24 cellular contexts compared by ENCODE assay signal in the genomic region with DNA sequence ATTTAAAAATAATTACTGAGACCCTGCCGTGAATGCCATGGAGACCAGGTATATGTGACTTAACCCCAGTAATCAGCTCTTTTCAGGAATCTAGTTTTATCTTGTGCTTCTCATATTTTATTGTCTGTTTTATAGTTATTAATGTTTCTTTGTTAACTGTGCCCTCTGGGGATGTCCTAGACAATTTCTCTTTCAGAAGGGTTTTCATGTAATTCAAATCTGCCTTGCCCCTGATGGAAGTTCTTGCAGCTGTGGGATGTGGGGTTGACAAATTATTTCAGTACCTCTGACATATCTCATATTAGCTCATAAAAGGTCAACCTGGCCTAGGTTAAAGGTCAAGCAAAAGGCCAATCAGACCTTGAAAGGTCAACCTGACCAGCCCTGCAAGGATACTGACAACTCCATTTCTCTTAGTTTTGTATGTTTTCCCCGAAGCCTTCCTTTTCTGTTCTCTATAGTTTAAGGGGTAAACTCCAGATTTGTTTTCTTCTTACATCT.
DNase-seq lines count a peak whose midpoint lies in the region; ATAC-seq and TF ChIP-seq lines count a peak whose summit lies in the region.
"Had no signal": no experiment of that assay in that cellular context is flagged by ENCODE, and none has a peak within 500 bp of the region (broad histone marks: within the 10 kb centered on the region; RNA-seq: fewer than 3 reads in every experiment).

No MANE protein-coding gene starts in this region.

- no peaks in the 10 kb centered on the region for H3K9me2 ChIP-seq in PC-3 (replicated peaks; ENCODE audit: low read length)

- intact Hi-C loops in activated CD4-positive, alpha-beta T cell treated with anti-CD3 and anti-CD28 coated beads, Interleukin-2, amount 10 ng/mL, durations not matched to agents 24 days and 14 days (cut with micrococcal nuclease), result no loop called here
- intact Hi-C loops in PC-3 (cut with micrococcal nuclease), result no loop called here

- H3K79me2 ChIP-seq in PC-3 (ENCODE audit: low read length), result no peaks in the 10 kb centered on the region

- H3K27ac Mint-ChIP-seq in activated CD4-positive, alpha-beta T cell treated with anti-CD3 and anti-CD28 coated beads, Interleukin-2, amount 10 ng/mL, durations not matched to agents 24 days and 14 days, result no peak overlapping the region
- H3K27ac Mint-ChIP-seq in stimulated activated naive B cell treated with anti-CD40 and anti-IgM and Interleukin-4, amounts not matched to agents 10 μg/mL and 1 μg/mL and 100 μg/mL, for 72 hours, result peak overlapping the region; percentile 15
- H3K27ac Mint-ChIP-seq in effector memory CD8-positive, alpha-beta T cell, result no peak overlapping the region
- H3K27ac Mint-ChIP-seq: CD4-positive, alpha-beta T cell; CD8-positive, alpha-beta memory T cell had no signal

- peak; percentile 18 for DNase-seq in activated CD4-positive, alpha-beta T cell treated with anti-CD3 and anti-CD28 coated beads, Interleukin-2, amount 10 ng/mL, durations not matched to agents 24 days and 14 days
- no peak for DNase-seq in activated CD4-positive, alpha-beta T cell treated with anti-CD3 and anti-CD28 coated beads, Interleukin-2, amount 50 U/mL, for 1 hour
- DNase-seq in SK-MEL-5 (ENCODE audit: low read depth, low spot score), result peak; percentile 70
- DNase-seq in ecto neural progenitor cell (ENCODE audit: low spot score), result peak; percentile 10
- DNase-seq in stimulated activated naive B cell treated with anti-CD40 and anti-IgM and Interleukin-4, amounts not matched to agents 10 μg/mL and 1 μg/mL and 100 μg/mL, for 72 hours, result no peak
- no peak for DNase-seq in effector memory CD8-positive, alpha-beta T cell
- DNase-seq in PC-3, result no peak
- DNase-seq: 8988T; ACHN; AML-193; BE2C; CD4-positive, alpha-beta T cell; CD8-positive, alpha-beta memory T cell; DMS 273 treated with DMSO at 0.1 percent for 48 hours; DMS79; EL; GDM1; GM23248; H7; HCEC 1CT had no signal

- no peak overlapping the region for H3K4me3 Mint-ChIP-seq in activated CD4-positive, alpha-beta T cell treated with anti-CD3 and anti-CD28 coated beads, Interleukin-2, amount 10 ng/mL, durations not matched to agents 24 days and 14 days
- H3K4me3 Mint-ChIP-seq in stimulated activated naive B cell treated with anti-CD40 and anti-IgM and Interleukin-4, amounts not matched to agents 10 μg/mL and 1 μg/mL and 100 μg/mL, for 72 hours, result peak overlapping the region; percentile 11 to 56
- no peak overlapping the region for H3K4me3 Mint-ChIP-seq in effector memory CD8-positive, alpha-beta T cell
- H3K4me3 Mint-ChIP-seq: CD14-positive monocyte; CD4-positive, alpha-beta T cell; CD8-positive, alpha-beta memory T cell had no signal

- in situ Hi-C loops in SK-MEL-5 (cut with HindIII; ENCODE audit: low pct_unique_long_range_greater_than_20kb, low sequenced_read_pairs), result no loop called here

- no peak for TF ChIP-seq CTCF in PC-3 (conservative IDR thresholded peaks at IDR 0.05; ENCODE audit: low read depth, low read length)

- no peaks in the 10 kb centered on the region for H4K20me1 ChIP-seq in PC-3 (ENCODE audit: low read length)
- H4K20me1 ChIP-seq: BLaER1 treated with 17β-estradiol and CSF1 and Interleukin-3, amounts not matched to agents 10 nM and 100 nM had no signal

- H3F3A ChIP-seq in PC-3 (ENCODE audit: low read length, unreplicated experiment), result no peaks in the 10 kb centered on the region

- POLR2A ChIA-PET in PC-3 (lab: Charles Lee; ENCODE audit: unreplicated experiment), result no interaction called here

- peaks cover 10% of the 10 kb centered on the region for H3K27me3 Mint-ChIP-seq in activated CD4-positive, alpha-beta T cell treated with anti-CD3 and anti-CD28 coated beads, Interleukin-2, amount 10 ng/mL, durations not matched to agents 24 days and 14 days
- peaks cover 8 to 14% of the 10 kb centered on the region in 2 donors for H3K27me3 Mint-ChIP-seq in stimulated activated naive B cell treated with anti-CD40 and anti-IgM and Interleukin-4, amounts not matched to agents 10 μg/mL and 1 μg/mL and 100 μg/mL, for 72 hours
- peaks cover 0 to 16% of the 10 kb centered on the region in 2 donors for H3K27me3 Mint-ChIP-seq in effector memory CD8-positive, alpha-beta T cell
- H3K27me3 Mint-ChIP-seq: CD4-positive, alpha-beta T cell had no signal

- peak; percentile 85 to 87 for ATAC-seq in stimulated activated naive B cell treated with anti-CD40 and anti-IgM and Interleukin-4, amounts not matched to agents 10 μg/mL and 1 μg/mL and 100 μg/mL, for 72 hours (replicated peaks)
- ATAC-seq in effector memory CD8-positive, alpha-beta T cell (replicated peaks), result no peak
- ATAC-seq in PC-3, result no peak; the same call in 1 of the 2 replicates
- ATAC-seq: A549, GM12878 had no signal

- peaks cover 31% of the 10 kb centered on the region for H3K9me3 Mint-ChIP-seq in activated CD4-positive, alpha-beta T cell treated with anti-CD3 and anti-CD28 coated beads, Interleukin-2, amount 10 ng/mL, durations not matched to agents 24 days and 14 days
- H3K9me3 Mint-ChIP-seq in stimulated activated naive B cell treated with anti-CD40 and anti-IgM and Interleukin-4, amounts not matched to agents 10 μg/mL and 1 μg/mL and 100 μg/mL, for 72 hours, result peaks cover 26 to 31% of the 10 kb centered on the region in 2 donors
- H3K9me3 Mint-ChIP-seq in effector memory CD8-positive, alpha-beta T cell, result peaks cover 0 to 8% of the 10 kb centered on the region in 2 donors

- H3K4me3 ChIP-seq in PC-3 (ENCODE audit: low read length), result no peak overlapping the region
- H3K4me3 ChIP-seq: A549; BLaER1 treated with 17β-estradiol and CSF1 and Interleukin-3, amounts not matched to agents 10 nM and 100 nM; GM12878; GM23248 had no signal

- no peak overlapping the region for H3K9ac ChIP-seq in PC-3 (ENCODE audit: low read length)
- H3K9ac ChIP-seq: BLaER1 treated with 17β-estradiol and CSF1 and Interleukin-3, amounts not matched to agents 10 nM and 100 nM; GM23248 had no signal

- H3K4me1 ChIP-seq in PC-3 (ENCODE audit: insufficient read depth, low read length), result no peaks in the 10 kb centered on the region
- H3K4me1 ChIP-seq: A549; BE2C; BLaER1 treated with 17β-estradiol and CSF1 and Interleukin-3, amounts not matched to agents 10 nM and 100 nM had no signal

- H2AFZ ChIP-seq in PC-3 (ENCODE audit: low read length), result no peak overlapping the region
- H2AFZ ChIP-seq: GM23248 had no signal

- no peak overlapping the region for H3K27ac ChIP-seq in PC-3 (ENCODE audit: low read length)
- H3K27ac ChIP-seq: A549; BLaER1 treated with 17β-estradiol and CSF1 and Interleukin-3, amounts not matched to agents 10 nM and 100 nM; GM23248 had no signal

- no peaks in the 10 kb centered on the region for H3K4me1 Mint-ChIP-seq in activated CD4-positive, alpha-beta T cell treated with anti-CD3 and anti-CD28 coated beads, Interleukin-2, amount 10 ng/mL, durations not matched to agents 24 days and 14 days
- H3K4me1 Mint-ChIP-seq in stimulated activated naive B cell treated with anti-CD40 and anti-IgM and Interleukin-4, amounts not matched to agents 10 μg/mL and 1 μg/mL and 100 μg/mL, for 72 hours, result peaks cover 12 to 24% of the 10 kb centered on the region in 2 donors
- H3K4me1 Mint-ChIP-seq in effector memory CD8-positive, alpha-beta T cell (ENCODE audit: low read depth in 2 of 2), result no peaks in the 10 kb centered on the region
- H3K4me1 Mint-ChIP-seq: CD8-positive, alpha-beta memory T cell had no signal

- H3K36me3 Mint-ChIP-seq in activated CD4-positive, alpha-beta T cell treated with anti-CD3 and anti-CD28 coated beads, Interleukin-2, amount 10 ng/mL, durations not matched to agents 24 days and 14 days (ENCODE audit: low read depth), result peaks cover 4% of the 10 kb centered on the region
- peaks cover 19 to 34% of the 10 kb centered on the region in 2 donors for H3K36me3 Mint-ChIP-seq in stimulated activated naive B cell treated with anti-CD40 and anti-IgM and Interleukin-4, amounts not matched to agents 10 μg/mL and 1 μg/mL and 100 μg/mL, for 72 hours
- H3K36me3 Mint-ChIP-seq in effector memory CD8-positive, alpha-beta T cell (ENCODE audit: insufficient read depth), result peaks cover 3% of the 10 kb centered on the region

- BruUV-seq in PC-3 (replicated peaks; lab: Mats Ljungman, UMichigan), result no TSS peak

- CTCF ChIA-PET in PC-3 (lab: Charles Lee), result no interaction called here

- peaks cover 9% of the 10 kb centered on the region; the same call in 1 of the 2 replicates for H3K9me3 ChIP-seq in PC-3 (ENCODE audit: low read length)
- H3K9me3 ChIP-seq: BE2C had no signal

- H3K36me3 ChIP-seq in PC-3 (ENCODE audit: low read depth, low read length), result no peaks in the 10 kb centered on the region
- H3K36me3 ChIP-seq: BE2C had no signal

- no peaks in the 10 kb centered on the region for H3K27me3 ChIP-seq in PC-3 (ENCODE audit: low read length)
- H3K27me3 ChIP-seq: BE2C; BLaER1 treated with 17β-estradiol and CSF1 and Interleukin-3, amounts not matched to agents 10 nM and 100 nM had no signal

- H3K4me2 ChIP-seq in PC-3 (ENCODE audit: low read length), result no peak overlapping the region
- H3K4me2 ChIP-seq: A549; BLaER1 treated with 17β-estradiol and CSF1 and Interleukin-3, amounts not matched to agents 10 nM and 100 nM had no signal

Comparison
In these comparisons a context has a peak if more than half of its experiments do, and no peak if none do; other contexts are left out.
1. DNase-seq: peak in activated CD4-positive, alpha-beta T cell treated with anti-CD3 and anti-CD28 coated beads, Interleukin-2, amount 10 ng/mL, durations not matched to agents 24 days and 14 days (single experiment), SK-MEL-5 (single experiment) and ecto neural progenitor cell (single experiment); none in activated CD4-positive, alpha-beta T cell treated with anti-CD3 and anti-CD28 coated beads, Interleukin-2, amount 50 U/mL, for 1 hour (single experiment), stimulated activated naive B cell treated with anti-CD40 and anti-IgM and Interleukin-4, amounts not matched to agents 10 μg/mL and 1 μg/mL and 100 μg/mL, for 72 hours (single experiment), effector memory CD8-positive, alpha-beta T cell (0 of 3) and PC-3 (single experiment).
2. H3K4me3 Mint-ChIP-seq: peak in stimulated activated naive B cell treated with anti-CD40 and anti-IgM and Interleukin-4, amounts not matched to agents 10 μg/mL and 1 μg/mL and 100 μg/mL, for 72 hours (2 of 2); none in activated CD4-positive, alpha-beta T cell treated with anti-CD3 and anti-CD28 coated beads, Interleukin-2, amount 10 ng/mL, durations not matched to agents 24 days and 14 days (single experiment) and effector memory CD8-positive, alpha-beta T cell (0 of 2).
3. ATAC-seq: peak in stimulated activated naive B cell treated with anti-CD40 and anti-IgM and Interleukin-4, amounts not matched to agents 10 μg/mL and 1 μg/mL and 100 μg/mL, for 72 hours (2 of 2); none in effector memory CD8-positive, alpha-beta T cell (single experiment) and PC-3 (single experiment).